Comparison of ENCODE assay signal across 1 cellular context in genomic region chr4:83034630-83035494, GRCh38.
TF ChIP-seq lines count a peak whose summit lies in the region.

Gene COPS4, plus strand, starts transcription at chr4:83035183. Its CDS starts 42 bp downstream, at chr4:83035225.

TF ChIP-seq in K562, 482 proteins besides CTCF, POLR2A, EP300 and RAD21 (continued from another document and continues in another):
- TF ChIP-seq, protein P1, sequence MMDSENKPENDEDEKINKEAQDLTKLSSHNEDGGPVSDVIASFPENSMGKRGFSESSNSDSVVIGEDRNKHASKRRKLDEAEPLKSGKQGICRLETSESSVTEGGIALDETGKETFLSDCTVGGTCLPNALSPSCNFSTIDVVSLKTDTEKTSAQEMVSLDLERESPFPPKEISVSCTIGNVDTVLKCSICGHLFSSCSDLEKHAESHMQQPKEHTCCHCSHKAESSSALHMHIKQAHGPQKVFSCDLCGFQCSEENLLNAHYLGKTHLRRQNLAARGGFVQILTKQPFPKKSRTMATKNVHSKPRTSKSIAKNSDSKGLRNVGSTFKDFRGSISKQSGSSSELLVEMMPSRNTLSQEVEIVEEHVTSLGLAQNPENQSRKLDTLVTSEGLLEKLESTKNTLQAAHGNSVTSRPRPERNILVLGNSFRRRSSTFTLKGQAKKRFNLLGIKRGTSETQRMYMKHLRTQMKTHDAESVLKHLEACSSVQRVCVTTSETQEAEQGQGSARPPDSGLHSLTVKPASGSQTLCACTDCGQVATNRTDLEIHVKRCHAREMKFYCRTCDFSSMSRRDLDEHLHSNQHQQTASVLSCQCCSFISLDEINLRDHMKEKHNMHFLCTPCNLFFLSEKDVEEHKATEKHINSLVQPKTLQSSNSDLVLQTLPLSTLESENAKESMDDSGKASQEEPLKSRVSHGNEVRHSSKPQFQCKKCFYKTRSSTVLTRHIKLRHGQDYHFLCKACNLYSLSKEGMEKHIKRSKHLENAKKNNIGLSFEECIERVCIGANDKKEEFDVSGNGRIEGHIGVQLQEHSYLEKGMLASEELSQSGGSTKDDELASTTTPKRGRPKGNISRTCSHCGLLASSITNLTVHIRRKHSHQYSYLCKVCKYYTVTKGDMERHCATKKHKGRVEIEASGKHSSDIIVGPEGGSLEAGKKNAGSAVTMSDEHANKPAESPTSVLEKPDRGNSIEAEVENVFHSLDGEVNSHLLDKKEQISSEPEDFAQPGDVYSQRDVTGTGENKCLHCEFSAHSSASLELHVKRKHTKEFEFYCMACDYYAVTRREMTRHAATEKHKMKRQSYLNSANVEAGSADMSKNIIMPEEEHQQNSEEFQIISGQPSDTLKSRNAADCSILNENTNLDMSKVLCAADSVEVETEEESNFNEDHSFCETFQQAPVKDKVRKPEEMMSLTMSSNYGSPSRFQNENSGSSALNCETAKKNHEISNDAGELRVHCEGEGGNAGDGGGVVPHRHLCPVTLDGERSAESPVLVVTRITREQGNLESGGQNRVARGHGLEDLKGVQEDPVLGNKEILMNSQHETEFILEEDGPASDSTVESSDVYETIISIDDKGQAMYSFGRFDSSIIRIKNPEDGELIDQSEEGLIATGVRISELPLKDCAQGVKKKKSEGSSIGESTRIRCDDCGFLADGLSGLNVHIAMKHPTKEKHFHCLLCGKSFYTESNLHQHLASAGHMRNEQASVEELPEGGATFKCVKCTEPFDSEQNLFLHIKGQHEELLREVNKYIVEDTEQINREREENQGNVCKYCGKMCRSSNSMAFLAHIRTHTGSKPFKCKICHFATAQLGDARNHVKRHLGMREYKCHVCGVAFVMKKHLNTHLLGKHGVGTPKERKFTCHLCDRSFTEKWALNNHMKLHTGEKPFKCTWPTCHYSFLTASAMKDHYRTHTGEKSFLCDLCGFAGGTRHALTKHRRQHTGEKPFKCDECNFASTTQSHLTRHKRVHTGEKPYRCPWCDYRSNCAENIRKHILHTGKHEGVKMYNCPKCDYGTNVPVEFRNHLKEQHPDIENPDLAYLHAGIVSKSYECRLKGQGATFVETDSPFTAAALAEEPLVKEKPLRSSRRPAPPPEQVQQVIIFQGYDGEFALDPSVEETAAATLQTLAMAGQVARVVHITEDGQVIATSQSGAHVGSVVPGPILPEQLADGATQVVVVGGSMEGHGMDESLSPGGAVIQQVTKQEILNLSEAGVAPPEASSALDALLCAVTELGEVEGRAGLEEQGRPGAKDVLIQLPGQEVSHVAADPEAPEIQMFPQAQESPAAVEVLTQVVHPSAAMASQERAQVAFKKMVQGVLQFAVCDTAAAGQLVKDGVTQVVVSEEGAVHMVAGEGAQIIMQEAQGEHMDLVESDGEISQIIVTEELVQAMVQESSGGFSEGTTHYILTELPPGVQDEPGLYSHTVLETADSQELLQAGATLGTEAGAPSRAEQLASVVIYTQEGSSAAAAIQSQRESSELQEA (IDR thresholded peaks at IDR 0.05; ENCODE audit: low read depth): no peak
- TF ChIP-seq ZNF766 (CRISPR knock-in tag; conservative IDR thresholded peaks at IDR 0.05): peak; percentile 78; the same call in 1 of the 2 replicates
- TF ChIP-seq, protein P2, sequence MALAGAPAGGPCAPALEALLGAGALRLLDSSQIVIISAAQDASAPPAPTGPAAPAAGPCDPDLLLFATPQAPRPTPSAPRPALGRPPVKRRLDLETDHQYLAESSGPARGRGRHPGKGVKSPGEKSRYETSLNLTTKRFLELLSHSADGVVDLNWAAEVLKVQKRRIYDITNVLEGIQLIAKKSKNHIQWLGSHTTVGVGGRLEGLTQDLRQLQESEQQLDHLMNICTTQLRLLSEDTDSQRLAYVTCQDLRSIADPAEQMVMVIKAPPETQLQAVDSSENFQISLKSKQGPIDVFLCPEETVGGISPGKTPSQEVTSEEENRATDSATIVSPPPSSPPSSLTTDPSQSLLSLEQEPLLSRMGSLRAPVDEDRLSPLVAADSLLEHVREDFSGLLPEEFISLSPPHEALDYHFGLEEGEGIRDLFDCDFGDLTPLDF (CRISPR knock-in tag; IDR thresholded peaks at IDR 0.05): peak; percentile 35; the same call in 1 of the 2 replicates
- no peak; the same call in 1 of the 2 replicates for TF ChIP-seq KLF13 (tag; IDR thresholded peaks at IDR 0.05; ENCODE audit: borderline replicate concordance, low read depth)
- TF ChIP-seq GTF2A2 (tag; IDR thresholded peaks at IDR 0.05): peak; percentile 73
- peak; percentile 61; the same call in 1 of the 2 replicates for TF ChIP-seq NFATC3 (IDR thresholded peaks at IDR 0.05)
- peak; percentile 82 for TF ChIP-seq KDM5B (IDR thresholded peaks at IDR 0.05; ENCODE audit: insufficient replicate concordance, low read depth, low read length)
- no peak for TF ChIP-seq TCF3 (CRISPR knock-in tag; IDR thresholded peaks at IDR 0.05)
- TF ChIP-seq CHD2 (IDR thresholded peaks at IDR 0.05; ENCODE audit: low read depth, low read length): no peak
- no peak for TF ChIP-seq FOXP4 (CRISPR knock-in tag; IDR thresholded peaks at IDR 0.05; ENCODE audit: borderline replicate concordance)
- TF ChIP-seq ZNF140 (CRISPR knock-in tag; IDR thresholded peaks at IDR 0.05): no peak
- peak; percentile 64 for TF ChIP-seq ASH1L (IDR thresholded peaks at IDR 0.05; ENCODE audit: borderline replicate concordance, low read depth, partially characterized antibody)
- TF ChIP-seq MBD2 (IDR thresholded peaks at IDR 0.05; ENCODE audit: borderline replicate concordance, low read depth): peak; percentile 93
- peak; percentile 98 for TF ChIP-seq TAF9B (IDR thresholded peaks at IDR 0.05; ENCODE audit: partially characterized antibody)
- TF ChIP-seq GTF2F1 (IDR thresholded peaks at IDR 0.05; ENCODE audit: low read depth, low read length): peak; percentile 91; the same call in 1 of the 2 replicates
- TF ChIP-seq XRCC5 (IDR thresholded peaks at IDR 0.05; ENCODE audit: low read depth, low read length): peak; percentile 95
- peak; percentile 96 for TF ChIP-seq HNRNPLL (IDR thresholded peaks at IDR 0.05; ENCODE audit: low read depth, low read length, poor library complexity, severe bottlenecking)
- TF ChIP-seq ARNT (IDR thresholded peaks at IDR 0.05): peak; percentile 85 to 88; a peak in 3 of 4 replicates
- TF ChIP-seq RHOXF2B (CRISPR knock-in tag; conservative IDR thresholded peaks at IDR 0.05): no peak
- peak; percentile 64; the same call in 1 of the 2 replicates for TF ChIP-seq ZBTB33 (CRISPR knock-in tag; IDR thresholded peaks at IDR 0.05)
- TF ChIP-seq, protein P3, sequence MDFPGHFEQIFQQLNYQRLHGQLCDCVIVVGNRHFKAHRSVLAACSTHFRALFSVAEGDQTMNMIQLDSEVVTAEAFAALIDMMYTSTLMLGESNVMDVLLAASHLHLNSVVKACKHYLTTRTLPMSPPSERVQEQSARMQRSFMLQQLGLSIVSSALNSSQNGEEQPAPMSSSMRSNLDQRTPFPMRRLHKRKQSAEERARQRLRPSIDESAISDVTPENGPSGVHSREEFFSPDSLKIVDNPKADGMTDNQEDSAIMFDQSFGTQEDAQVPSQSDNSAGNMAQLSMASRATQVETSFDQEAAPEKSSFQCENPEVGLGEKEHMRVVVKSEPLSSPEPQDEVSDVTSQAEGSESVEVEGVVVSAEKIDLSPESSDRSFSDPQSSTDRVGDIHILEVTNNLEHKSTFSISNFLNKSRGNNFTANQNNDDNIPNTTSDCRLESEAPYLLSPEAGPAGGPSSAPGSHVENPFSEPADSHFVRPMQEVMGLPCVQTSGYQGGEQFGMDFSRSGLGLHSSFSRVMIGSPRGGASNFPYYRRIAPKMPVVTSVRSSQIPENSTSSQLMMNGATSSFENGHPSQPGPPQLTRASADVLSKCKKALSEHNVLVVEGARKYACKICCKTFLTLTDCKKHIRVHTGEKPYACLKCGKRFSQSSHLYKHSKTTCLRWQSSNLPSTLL (IDR thresholded peaks at IDR 0.05): no peak
- TF ChIP-seq, protein P4, sequence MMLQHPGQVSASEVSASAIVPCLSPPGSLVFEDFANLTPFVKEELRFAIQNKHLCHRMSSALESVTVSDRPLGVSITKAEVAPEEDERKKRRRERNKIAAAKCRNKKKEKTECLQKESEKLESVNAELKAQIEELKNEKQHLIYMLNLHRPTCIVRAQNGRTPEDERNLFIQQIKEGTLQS (IDR thresholded peaks at IDR 0.05): peak; percentile 22; the same call in 1 of the 2 replicates
- TF ChIP-seq, protein P4 (CRISPR knock-in tag; conservative IDR thresholded peaks at IDR 0.05): peak; percentile 67; the same call in 1 of the 2 replicates
- TF ChIP-seq ZBTB17 (CRISPR knock-in tag; IDR thresholded peaks at IDR 0.05): peak; percentile 100
- TF ChIP-seq SMARCC2 (IDR thresholded peaks at IDR 0.05; ENCODE audit: low read depth): no peak
- peak; percentile 86 for TF ChIP-seq CC2D1A (IDR thresholded peaks at IDR 0.05)
- no peak for TF ChIP-seq TCF7 (IDR thresholded peaks at IDR 0.05; ENCODE audit: borderline replicate concordance)
- peak in 1 of 2 experiments; percentile 47; a peak in 1 of 4 replicates for TF ChIP-seq HDAC1 (IDR thresholded peaks at IDR 0.05)
- TF ChIP-seq, protein P5, sequence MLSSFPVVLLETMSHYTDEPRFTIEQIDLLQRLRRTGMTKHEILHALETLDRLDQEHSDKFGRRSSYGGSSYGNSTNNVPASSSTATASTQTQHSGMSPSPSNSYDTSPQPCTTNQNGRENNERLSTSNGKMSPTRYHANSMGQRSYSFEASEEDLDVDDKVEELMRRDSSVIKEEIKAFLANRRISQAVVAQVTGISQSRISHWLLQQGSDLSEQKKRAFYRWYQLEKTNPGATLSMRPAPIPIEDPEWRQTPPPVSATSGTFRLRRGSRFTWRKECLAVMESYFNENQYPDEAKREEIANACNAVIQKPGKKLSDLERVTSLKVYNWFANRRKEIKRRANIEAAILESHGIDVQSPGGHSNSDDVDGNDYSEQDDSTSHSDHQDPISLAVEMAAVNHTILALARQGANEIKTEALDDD (IDR thresholded peaks at IDR 0.05): peak; percentile 55; the same call in 1 of the 2 replicates
- TF ChIP-seq PHF8 (IDR thresholded peaks at IDR 0.05; ENCODE audit: borderline replicate concordance, low read length): peak; percentile 77
- TF ChIP-seq, protein P6, sequence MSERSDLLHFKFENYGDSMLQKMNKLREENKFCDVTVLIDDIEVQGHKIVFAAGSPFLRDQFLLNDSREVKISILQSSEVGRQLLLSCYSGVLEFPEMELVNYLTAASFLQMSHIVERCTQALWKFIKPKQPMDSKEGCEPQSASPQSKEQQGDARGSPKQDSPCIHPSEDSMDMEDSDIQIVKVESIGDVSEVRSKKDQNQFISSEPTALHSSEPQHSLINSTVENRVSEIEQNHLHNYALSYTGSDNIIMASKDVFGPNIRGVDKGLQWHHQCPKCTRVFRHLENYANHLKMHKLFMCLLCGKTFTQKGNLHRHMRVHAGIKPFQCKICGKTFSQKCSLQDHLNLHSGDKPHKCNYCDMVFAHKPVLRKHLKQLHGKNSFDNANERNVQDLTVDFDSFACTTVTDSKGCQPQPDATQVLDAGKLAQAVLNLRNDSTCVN (CRISPR knock-in tag; IDR thresholded peaks at IDR 0.05): 0 out of 2 replicates have a peak, but pooled peaks have one; percentile 67
- peak; percentile 71 to 81 for TF ChIP-seq NRF1 (conservative IDR thresholded peaks at IDR 0.05 in 1 of 2, IDR thresholded peaks at IDR 0.05 in 1 of 2)
- TF ChIP-seq LCOR (CRISPR knock-in tag; IDR thresholded peaks at IDR 0.05): peak; percentile 98
- TF ChIP-seq PBX2 (CRISPR knock-in tag; IDR thresholded peaks at IDR 0.05; ENCODE audit: low read depth): no peak
- TF ChIP-seq PBX2 (tag; conservative IDR thresholded peaks at IDR 0.05; ENCODE audit: low read depth): peak; percentile 71
- TF ChIP-seq ARID1B (IDR thresholded peaks at IDR 0.05): peak; percentile 50
